In genomic region chr6:152750694-152751093, GRCh38 we compare ENCODE assay signal across 12 cellular contexts. TPM values are rescaled to one million over a fixed set of nuclear protein-coding genes. Genes with fewer than 3 reads are reported as not detected.
A peak's percentile ranks its signal among the peaks of the same experiment; 100 is the strongest.
DNase-seq lines count a peak whose midpoint lies in the region; ATAC-seq, FAIRE-seq and TF ChIP-seq lines count a peak whose summit lies in the region.
"Had no signal": no experiment of that assay in that cellular context is flagged by ENCODE, and none has a peak within 500 bp of the region (broad histone marks: within the 10 kb centered on the region; RNA-seq: fewer than 3 reads in every experiment).

Gene VIP (plus strand): TSS chr6:152750797. CDS start chr6:152752178, 1,381 bp downstream.

- H3K27me3 Mint-ChIP-seq in activated T-helper 17 cell treated with anti-CD3 and anti-CD28 coated beads, Interleukin-2, amount 50 U/mL, for 72 hours, result peaks cover 6% of the 10 kb centered on the region

- intact Hi-C loops in HepG2 (cut with micrococcal nuclease; ENCODE audit: unreplicated experiment) (loop anchor here (5.0 kb wide), 1 partner anchor 272 kb away; no protein-coding TSS in a partner anchor), sciatic nerve (cut with DNase I) (no loop called here)

- H4K20me1 ChIP-seq in HepG2 (ENCODE audit: insufficient read depth, low read length), result no peaks in the 10 kb centered on the region

- ATAC-seq in HepG2, result peak; percentile 89
- ATAC-seq in sciatic nerve, result no peak
- no peak for ATAC-seq in activated T-helper 17 cell treated with anti-CD3 and anti-CD28 coated beads, Interleukin-2, amount 50 U/mL, for 72 hours (replicated peaks)
- ATAC-seq: natural killer cell, Right ventricle myocardium inferior had no signal

- H2AFZ ChIP-seq in HepG2 (ENCODE audit: low read length), result no peak within 1 kb of the TSS

- H3K4me2 ChIP-seq in HepG2 (ENCODE audit: low read depth, low read length), result no peak within 1 kb of the TSS

- FAIRE-seq in HepG2 (lab: Jason Lieb, UNC) (peak; percentile 32), H54 (lab: Jason Lieb, UNC) (no peak)
- FAIRE-seq: endometrium had no signal

- no peak for TF ChIP-seq RAD21 in HepG2 (CRISPR knock-in tag; IDR thresholded peaks at IDR 0.05)

- H3K4me1 ChIP-seq in HepG2 (ENCODE audit: insufficient read depth, low read length), result peaks cover 8% of the 10 kb centered on the region; the same call in 1 of the 2 replicates

- H3K4me3 Mint-ChIP-seq in activated T-helper 17 cell treated with anti-CD3 and anti-CD28 coated beads, Interleukin-2, amount 50 U/mL, for 72 hours, result no peak within 1 kb of the TSS
- H3K4me3 Mint-ChIP-seq: natural killer cell had no signal

- in situ Hi-C loops in brain microvascular endothelial cell (cut with HindIII; ENCODE audit: low pct_ligation_motif_present, low sequenced_read_pairs) (loop anchor here (25.0 kb wide), 1 partner anchor 187 kb away; no protein-coding TSS in a partner anchor), HepG2 (cut with HindIII; ENCODE audit: extremely low pct_ligation_motif_present, low pct_unique_long_range_greater_than_20kb) (no loop called here)

- H3K27ac Mint-ChIP-seq in activated T-helper 17 cell treated with anti-CD3 and anti-CD28 coated beads, Interleukin-2, amount 50 U/mL, for 72 hours, result no peak within 1 kb of the TSS
- H3K27ac Mint-ChIP-seq: natural killer cell had no signal

- H3K79me2 ChIP-seq in HepG2 (ENCODE audit: insufficient read depth, low read length), result no peaks in the 10 kb centered on the region

- no peak within 1 kb of the TSS for H3K4me3 ChIP-seq in brain microvascular endothelial cell (ENCODE audit: low read depth, low read length)
- H3K4me3 ChIP-seq in HepG2 (replicated peaks in 1 of 3; ENCODE audit: insufficient read depth in 1 of 3, low read depth in 2 of 3, low read length in 3 of 3), result no peak within 1 kb of the TSS

- CTCF ChIA-PET in HepG2 (lab: Yijun Ruan, JAX; ENCODE audit: low intra/inter-chr PET ratio, low total read pairs), result no interaction called here
- CTCF ChIA-PET in GM10248 (lab: Yijun Ruan, JAX), result no interaction called here

- no peaks in the 10 kb centered on the region for H3K36me3 Mint-ChIP-seq in activated T-helper 17 cell treated with anti-CD3 and anti-CD28 coated beads, Interleukin-2, amount 50 U/mL, for 72 hours (ENCODE audit: low read depth)
- H3K36me3 Mint-ChIP-seq: natural killer cell had no signal

- no peak for TF ChIP-seq EP300 in HepG2 (IDR thresholded peaks at IDR 0.05; ENCODE audit: low read depth in 2 of 2, low read length in 2 of 2)
- TF ChIP-seq EP300 in HepG2 (CRISPR knock-in tag; IDR thresholded peaks at IDR 0.05; ENCODE audit: borderline replicate concordance), result no peak

- 17% methylated on average over 5 of the region's 5 CpGs for WGBS in HepG2 (ENCODE audit: low lambda C conversion rate)

- TF ChIP-seq CTCF in brain microvascular endothelial cell (IDR thresholded peaks at IDR 0.05; ENCODE audit: low read depth, low read length, missing control alignments), result no peak
- TF ChIP-seq CTCF in HepG2 (CRISPR knock-in tag; IDR thresholded peaks at IDR 0.05), result no peak
- no peak for TF ChIP-seq CTCF in GM10248 (IDR thresholded peaks at IDR 0.05; ENCODE audit: control extremely low read depth, extremely low read depth, low read depth, missing control alignments)

- H3K9me3 ChIP-seq in HepG2 (ENCODE audit: low read length), result no peaks in the 10 kb centered on the region

- H3K9me3 Mint-ChIP-seq in activated T-helper 17 cell treated with anti-CD3 and anti-CD28 coated beads, Interleukin-2, amount 50 U/mL, for 72 hours, result no peaks in the 10 kb centered on the region
- H3K9me3 Mint-ChIP-seq: natural killer cell had no signal

- H3K4me1 Mint-ChIP-seq in activated T-helper 17 cell treated with anti-CD3 and anti-CD28 coated beads, Interleukin-2, amount 50 U/mL, for 72 hours, result no peaks in the 10 kb centered on the region
- H3K4me1 Mint-ChIP-seq: natural killer cell had no signal

- H3K36me3 ChIP-seq in brain microvascular endothelial cell (replicated peaks) (no peaks in the 10 kb centered on the region), HepG2 (replicated peaks in 1 of 2; ENCODE audit: control insufficient read depth in 1 of 2, insufficient read depth in 2 of 2, low read length in 2 of 2) (no peaks in the 10 kb centered on the region)

- no TSS peak for BruUV-seq in HepG2 (replicated peaks; lab: Mats Ljungman, UMichigan)

- no peak within 1 kb of the TSS for H3K9ac ChIP-seq in HepG2 (ENCODE audit: insufficient read depth, low read depth, low read length)

- H3K27me3 ChIP-seq in brain microvascular endothelial cell (replicated peaks) (no peaks in the 10 kb centered on the region), HepG2 (ENCODE audit: control insufficient read depth in 1 of 2, insufficient read depth in 2 of 2, low read length in 2 of 2) (no peaks in the 10 kb centered on the region)

- POLR2A ChIA-PET in HepG2 (lab: Yijun Ruan, JAX), result no interaction called here
- POLR2A ChIA-PET in GM10248 (lab: Yijun Ruan, JAX), result no interaction called here

- no peak within 1 kb of the TSS for H3K27ac ChIP-seq in brain microvascular endothelial cell
- H3K27ac ChIP-seq in HepG2 (ENCODE audit: extremely low read length, insufficient read depth, low read length), result no peak within 1 kb of the TSS

- no peak for TF ChIP-seq POLR2A in HepG2 (IDR thresholded peaks at IDR 0.05; ENCODE audit: insufficient read depth in 1 of 2, low read depth in 2 of 2, low read length in 2 of 2)
- TF ChIP-seq POLR2A in H54 (IDR thresholded peaks at IDR 0.05; ENCODE audit: low read depth, low read length), result no peak

- DNase-seq in ELF-1 (ENCODE audit: low read depth, low spot score) (peak; percentile 66), LHCN-M2 (ENCODE audit: low read depth) (peak; percentile 43), brain microvascular endothelial cell (peak; percentile 27), HepG2 (ENCODE audit: low spot score) (peak; percentile 35), GM10248 (ENCODE audit: extremely low spot score) (no peak), H54 (ENCODE audit: insufficient read length, low spot score) (no peak), sciatic nerve (ENCODE audit: low spot score) (no peak)
- DNase-seq: DMS79 treated with DMSO at 0.1 percent for 48 hours, natural killer cell had no signal

TF ChIP-seq in HepG2, 621 proteins besides CTCF, POLR2A, EP300 and RAD21 (continues in another document):
- TF ChIP-seq ZNF780A (CRISPR knock-in tag; IDR thresholded peaks at IDR 0.05) (no peak), NR2F2 (IDR thresholded peaks at IDR 0.05; ENCODE audit: borderline replicate concordance, low read depth) (no peak), ZNF678 (CRISPR knock-in tag; IDR thresholded peaks at IDR 0.05) (no peak), ELF3 (CRISPR knock-in tag; IDR thresholded peaks at IDR 0.05) (0 out of 2 replicates have a peak, but pooled peaks have one; percentile 17), KLF6 (CRISPR knock-in tag; IDR thresholded peaks at IDR 0.05) (0 out of 2 replicates have a peak, but pooled peaks have one; percentile 27), U2AF2 (IDR thresholded peaks at IDR 0.05; ENCODE audit: low read depth, low read length) (no peak), ZNF552 (CRISPR knock-in tag; IDR thresholded peaks at IDR 0.05; ENCODE audit: borderline replicate concordance) (no peak), MIER2 (CRISPR knock-in tag; IDR thresholded peaks at IDR 0.05) (peak; percentile 97)

RNA-seq across cellular contexts. Expression of gene VIP, which starts in this region (rescaled TPM):
- total RNA-seq in LHCN-M2 (2014; rRNA removed), result 0.06 TPM in 1 of 2 replicates, not detected in the other
- polyA plus RNA-seq in LHCN-M2 (2012), result not detected
- not detected in 2 replicates for total RNA-seq in HepG2 (2016; rRNA removed; fragmentation: Illumina TruSeq; extraction: Trizol)
- not detected in 2 replicates for total RNA-seq in HepG2 (2016; cell fraction: cytosol; rRNA removed; fragmentation: Illumina TruSeq; extraction: Trizol; ENCODE audit: low read depth)
- total RNA-seq in HepG2 (2016; cell fraction: insoluble cytoplasmic fraction; rRNA removed; fragmentation: Illumina TruSeq; extraction: Trizol), result not detected in 2 replicates
- total RNA-seq in HepG2 (2016; cell fraction: membrane; rRNA removed; fragmentation: Illumina TruSeq; extraction: Trizol), result not detected in 2 replicates
- not detected in 2 replicates for total RNA-seq in HepG2 (2016; cell fraction: nucleus; rRNA removed; fragmentation: Illumina TruSeq; extraction: Trizol)
- polyA plus RNA-seq in HepG2 (2011; rRNA removed), result not detected in 2 replicates
- polyA plus RNA-seq in HepG2 (2011; cell fraction: cytosol; rRNA removed), result not detected in 2 replicates
- polyA plus RNA-seq in HepG2 (2011; cell fraction: nucleus; rRNA removed), result not detected in 2 replicates
- not detected in 2 replicates for polyA plus RNA-seq in HepG2 (2012)
- not detected in 2 replicates for polyA plus RNA-seq in HepG2 (2016; cell fraction: cytosol; fragmentation: Illumina TruSeq; extraction: Trizol; ENCODE audit: low read depth)
- polyA plus RNA-seq in HepG2 (2016; cell fraction: insoluble cytoplasmic fraction; fragmentation: Illumina TruSeq; extraction: Trizol; ENCODE audit: low read depth), result not detected in 2 replicates
- not detected in 2 replicates for polyA plus RNA-seq in HepG2 (2016; cell fraction: membrane; fragmentation: Illumina TruSeq; extraction: Trizol; ENCODE audit: low read depth)
- not detected in 2 replicates for polyA plus RNA-seq in HepG2 (2016; cell fraction: nucleus; fragmentation: Illumina TruSeq; extraction: Trizol; ENCODE audit: insufficient read depth, low read depth)
- polyA minus RNA-seq in HepG2 (2011; rRNA and poly(A)+ RNA removed; ENCODE audit: low replicate concordance), result not detected in 2 replicates
- polyA minus RNA-seq in HepG2 (2011; cell fraction: cytosol; rRNA and poly(A)+ RNA removed), result not detected in 2 replicates
- not detected in 2 replicates for polyA minus RNA-seq in HepG2 (2011; cell fraction: nucleus; rRNA and poly(A)+ RNA removed)
- total RNA-seq in sciatic nerve, result 1.9 TPM
- not detected for total RNA-seq in activated T-helper 17 cell treated with anti-CD3 and anti-CD28 coated beads, Interleukin-2, amount 50 U/mL, for 72 hours
- total RNA-seq: natural killer cell had no signal

Comparison
In these comparisons a context has a peak if more than half of its experiments do, and no peak if none do; other contexts are left out.
1. Peak in DNase-seq in LHCN-M2; RNA of the gene not detected or under 1 TPM.
2. Peak in DNase-seq and ATAC-seq in HepG2; RNA of the gene not detected or under 1 TPM.
3. DNase-seq: peak in ELF-1 (single experiment) and brain microvascular endothelial cell (single experiment); none in GM10248 (single experiment), H54 (single experiment) and sciatic nerve (single experiment).